ENCODE assay signal across 21 cellular contexts in the genomic region with DNA sequence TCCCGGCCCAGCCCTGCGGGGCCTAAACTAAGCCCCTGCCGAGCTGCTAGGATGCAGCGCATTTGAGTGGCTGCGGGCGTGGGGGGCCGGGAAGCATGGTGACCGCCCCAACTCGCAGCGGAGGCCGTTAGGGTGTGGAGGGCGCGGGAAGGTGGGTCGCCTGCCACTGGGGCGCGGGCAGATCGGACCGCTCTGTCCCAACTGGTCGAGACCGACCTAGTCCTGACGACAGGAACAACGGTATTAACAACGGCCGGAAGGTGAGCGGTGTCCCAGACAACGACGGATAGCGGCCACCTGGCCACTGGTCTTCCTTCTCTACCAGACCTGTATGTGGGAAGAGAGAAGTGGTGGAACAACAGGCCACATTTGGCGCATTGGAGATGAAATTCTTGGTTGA. TPM values are rescaled to one million over a fixed set of nuclear protein-coding genes. Genes with fewer than 3 reads are reported as not detected.
"Had no signal": no experiment of that assay in that cellular context is flagged by ENCODE, and none has a peak within 500 bp of the region (broad histone marks: within the 10 kb centered on the region; RNA-seq: fewer than 3 reads in every experiment).

No MANE protein-coding gene starts in this region.

RNA-seq across cellular contexts. Expression of gene OR2J2, which starts 10.8 kb away (rescaled TPM):
- total RNA-seq: activated naive CD4-positive, alpha-beta T cell treated with anti-CD3 and anti-CD28 coated beads for 36 hours; activated naive CD4-positive, alpha-beta T cell treated with anti-CD3 and anti-CD28 coated beads, Interleukin-2, amount 50 U/mL, for 72 hours; activated naive CD8-positive, alpha-beta T cell treated with anti-CD3 and anti-CD28 coated beads for 36 hours; activated naive CD8-positive, alpha-beta T cell treated with anti-CD3 and anti-CD28 coated beads, Interleukin-2, amount 10 ng/mL, durations not matched to agents 7 days and 5 days; activated T-cell treated with anti-CD3 and anti-CD28 coated beads, Interleukin-2, amount 50 U/mL, for 4 hours; activated T-cell treated with anti-CD3 and anti-CD28 coated beads, Interleukin-2, amount 50 U/mL, for 72 hours; activated T-helper 1 cell treated with anti-CD3 and anti-CD28 coated beads, Interleukin-12 subunit alpha, Interleukin-12 subunit beta, Interleukin-2, Interleukin-4 antibody, amounts not matched to agents 30 ng/mL and 10 ng/mL and 1 ng/mL, durations not matched to agents 14 hours and 24 hours and 36 hours; activated T-helper 17 cell treated with anti-CD3 and anti-CD28 coated beads, Interleukin-2, amount 50 U/mL, for 72 hours; activated T-helper 2 cell treated with anti-CD3 and anti-CD28 coated beads, Interferon-gamma antibody, Interleukin-2, Interleukin-4, amounts not matched to agents 10 μg/mL and 5 μg/mL and 100 μg/mL, durations not matched to agents 14 hours and 24 hours and 36 hours; adrenal gland; aorta; ascending aorta; astrocyte; body of pancreas; breast epithelium; bronchial epithelial cell; cardiac muscle cell; cardiac septum; chondrocyte had no signal
- polyA plus RNA-seq: adipose tissue, adrenal gland, aorta, cardiac muscle cell had no signal

RNA-seq across cellular contexts. Expression of gene OR2J3, which starts 52.1 kb away (rescaled TPM):
- total RNA-seq: activated naive CD4-positive, alpha-beta T cell treated with anti-CD3 and anti-CD28 coated beads for 36 hours; activated naive CD4-positive, alpha-beta T cell treated with anti-CD3 and anti-CD28 coated beads, Interleukin-2, amount 50 U/mL, for 72 hours; activated naive CD8-positive, alpha-beta T cell treated with anti-CD3 and anti-CD28 coated beads for 36 hours; activated naive CD8-positive, alpha-beta T cell treated with anti-CD3 and anti-CD28 coated beads, Interleukin-2, amount 10 ng/mL, durations not matched to agents 7 days and 5 days; activated T-cell treated with anti-CD3 and anti-CD28 coated beads, Interleukin-2, amount 50 U/mL, for 4 hours; activated T-cell treated with anti-CD3 and anti-CD28 coated beads, Interleukin-2, amount 50 U/mL, for 72 hours; activated T-helper 1 cell treated with anti-CD3 and anti-CD28 coated beads, Interleukin-12 subunit alpha, Interleukin-12 subunit beta, Interleukin-2, Interleukin-4 antibody, amounts not matched to agents 30 ng/mL and 10 ng/mL and 1 ng/mL, durations not matched to agents 14 hours and 24 hours and 36 hours; activated T-helper 17 cell treated with anti-CD3 and anti-CD28 coated beads, Interleukin-2, amount 50 U/mL, for 72 hours; activated T-helper 2 cell treated with anti-CD3 and anti-CD28 coated beads, Interferon-gamma antibody, Interleukin-2, Interleukin-4, amounts not matched to agents 10 μg/mL and 5 μg/mL and 100 μg/mL, durations not matched to agents 14 hours and 24 hours and 36 hours; adrenal gland; aorta; ascending aorta; astrocyte; body of pancreas; bronchial epithelial cell; cardiac muscle cell; cardiac septum; cerebellum; chondrocyte had no signal
- polyA plus RNA-seq: adipose tissue, adrenal gland, cardiac muscle cell had no signal
